Comparison of ENCODE assay signal across 20 cellular contexts in genomic region chr12:109186993-109187653, GRCh38.
"Had no signal": no experiment of that assay in that cellular context is flagged by ENCODE, and none has a peak within 500 bp of the region (broad histone marks: within the 10 kb centered on the region; RNA-seq: fewer than 3 reads in every experiment).

No MANE protein-coding gene starts in this region.

- H3K9me3 ChIP-seq: SK-N-SH had no signal

- DNase-seq: Kasumi-1; MM.1S; NCI-H1092 treated with DMSO at 0.1 percent for 48 hours; NCI-H1436; NCI-H187; NCI-H2029; NCI-H2081 treated with DMSO at 0.1 percent for 48 hours; NCI-H2171; NCI-H226; NCI-H446; NCI-H510A; NCI-H524 treated with DMSO at 0.1 percent for 48 hours; NCI-H774; NK-92 treated with Interleukin-12 subunit alpha and Interleukin-12 subunit beta, amount 100 ng/mL, for 24 hours; PC-3; SHP77; SK-N-SH; SW 1271 had no signal

- H3K9ac ChIP-seq: KMS-11, SK-N-SH had no signal

- H3K27ac ChIP-seq: KMS-11, RWPE1 had no signal
